Comparison of ENCODE assay signal across 11 cellular contexts in genomic region chr2:157743051-157743450, GRCh38.
DNase-seq lines count a peak whose midpoint lies in the region; ATAC-seq and TF ChIP-seq lines count a peak whose summit lies in the region.
"Had no signal": no experiment of that assay in that cellular context is flagged by ENCODE, and none has a peak within 500 bp of the region (broad histone marks: within the 10 kb centered on the region; RNA-seq: fewer than 3 reads in every experiment).

No MANE protein-coding gene starts in this region.

- intact Hi-C loops in mammary epithelial cell (cut with micrococcal nuclease) (no loop called here), MCF 10A (cut with micrococcal nuclease) (no loop called here)

- no peak overlapping the region for H3K4me2 ChIP-seq in mammary epithelial cell (ENCODE audit: insufficient read depth, low read depth, low read length)

- no peak overlapping the region for H3K9ac ChIP-seq in mammary epithelial cell (ENCODE audit: insufficient read depth, low read length)

- no peaks in the 10 kb centered on the region for H4K20me1 ChIP-seq in mammary epithelial cell (ENCODE audit: insufficient read depth, low read length)

- no TSS peak for BruUV-seq in mammary epithelial cell (replicated peaks; lab: Mats Ljungman, UMichigan)
- BruUV-seq in MCF 10A (replicated peaks; lab: Mats Ljungman, UMichigan): no TSS peak

- H3K4me1 Mint-ChIP-seq in MCF 10A (ENCODE audit: insufficient read depth, unreplicated experiment): peaks cover 6% of the 10 kb centered on the region
- peaks cover 32% of the 10 kb centered on the region for H3K4me1 Mint-ChIP-seq in stimulated activated naive CD8-positive, alpha-beta T cell treated with anti-CD3 and anti-CD28 coated beads, Interleukin-15, Interleukin-2, amounts not matched to agents 100 ng/mL and 50 ng/mL, for 24 hours (ENCODE audit: low read depth)

- dilution Hi-C loops in mammary epithelial cell (cut with HindIII; ENCODE audit: low sequenced_read_pairs): no loop called here

- H3K27me3 Mint-ChIP-seq in MCF 10A (ENCODE audit: insufficient read depth, unreplicated experiment): no peaks in the 10 kb centered on the region
- H3K27me3 Mint-ChIP-seq in stimulated activated naive CD8-positive, alpha-beta T cell treated with anti-CD3 and anti-CD28 coated beads, Interleukin-15, Interleukin-2, amounts not matched to agents 100 ng/mL and 50 ng/mL, for 24 hours: no peaks in the 10 kb centered on the region

- TF ChIP-seq CTCF in mammary epithelial cell (conservative IDR thresholded peaks at IDR 0.05 in 1 of 2, IDR thresholded peaks at IDR 0.05 in 1 of 2; ENCODE audit: extremely low read depth in 1 of 2, insufficient read depth in 1 of 2, low read depth in 1 of 2, low read length in 2 of 2) (no peak), MCF 10A (IDR thresholded peaks at IDR 0.05; ENCODE audit: unreplicated experiment) (no peak)

- H3K27ac ChIP-seq in mammary epithelial cell (ENCODE audit: insufficient read depth, low read depth, low read length): no peak overlapping the region
- H3K27ac ChIP-seq: ascending aorta had no signal

- H3K79me2 ChIP-seq in mammary epithelial cell (ENCODE audit: insufficient read depth, low read length): no peaks in the 10 kb centered on the region

- H3K27ac Mint-ChIP-seq in MCF 10A (ENCODE audit: low read depth, unreplicated experiment): no peak overlapping the region
- no peak overlapping the region for H3K27ac Mint-ChIP-seq in stimulated activated naive CD8-positive, alpha-beta T cell treated with anti-CD3 and anti-CD28 coated beads, Interleukin-15, Interleukin-2, amounts not matched to agents 100 ng/mL and 50 ng/mL, for 24 hours

- H2AFZ ChIP-seq in mammary epithelial cell (ENCODE audit: low read depth, low read length): no peak overlapping the region

- peak; percentile 65 for ATAC-seq in HG02588 (IDR thresholded peaks at IDR 0.05; ENCODE audit: unreplicated experiment)
- peak; percentile 90 for ATAC-seq in HG03442 (IDR thresholded peaks at IDR 0.05; ENCODE audit: unreplicated experiment)

- H3K4me3 ChIP-seq in mammary epithelial cell (replicated peaks in 1 of 3; ENCODE audit: insufficient read depth in 1 of 3, low read depth in 2 of 3, low read length in 3 of 3): no peak overlapping the region
- H3K4me3 ChIP-seq: ascending aorta had no signal

- H3K4me1 ChIP-seq in mammary epithelial cell (ENCODE audit: insufficient read depth, low read length): no peaks in the 10 kb centered on the region
- H3K4me1 ChIP-seq: ascending aorta had no signal

- no peak overlapping the region for H3K4me3 Mint-ChIP-seq in MCF 10A (ENCODE audit: unreplicated experiment)
- H3K4me3 Mint-ChIP-seq in stimulated activated naive CD8-positive, alpha-beta T cell treated with anti-CD3 and anti-CD28 coated beads, Interleukin-15, Interleukin-2, amounts not matched to agents 100 ng/mL and 50 ng/mL, for 24 hours: peak overlapping the region; percentile 4

- POLR2A ChIA-PET in MCF 10A (lab: Yijun Ruan, JAX): interaction anchor here (0.8 kb wide), 1 partner anchor 473 kb away, joined by 3 read pairs; no protein-coding TSS in a partner anchor

- 92% methylated on average over 2 of the region's 2 CpGs for WGBS in mammary epithelial cell (ENCODE audit: low coverage, missing lambda C conversion rate)

- H3K36me3 ChIP-seq in mammary epithelial cell (ENCODE audit: insufficient read depth, low read length): no peaks in the 10 kb centered on the region

- H3K9me3 ChIP-seq in mammary epithelial cell (replicated peaks; ENCODE audit: insufficient read depth, low read length): no peaks in the 10 kb centered on the region
- H3K9me3 ChIP-seq: ascending aorta had no signal

- in situ Hi-C loops in mammary epithelial cell (cut with MboI; ENCODE audit: low sequenced_read_pairs in 2 of 2): no loop called here

- CTCF ChIA-PET in mammary epithelial cell (lab: Charles Lee; ENCODE audit: low non-redundant PET): no interaction called here
- CTCF ChIA-PET in MCF 10A (lab: Yijun Ruan, JAX): interaction anchor here (0.7 kb wide), 1 partner anchor 9 kb away, joined by 3 read pairs; no protein-coding TSS in a partner anchor

- H3K27me3 ChIP-seq in mammary epithelial cell (ENCODE audit: insufficient read depth, low read length): no peaks in the 10 kb centered on the region
- H3K27me3 ChIP-seq: ascending aorta had no signal

- H3K36me3 Mint-ChIP-seq in MCF 10A (ENCODE audit: insufficient read depth, unreplicated experiment): peaks cover 37% of the 10 kb centered on the region
- peaks cover 23% of the 10 kb centered on the region for H3K36me3 Mint-ChIP-seq in stimulated activated naive CD8-positive, alpha-beta T cell treated with anti-CD3 and anti-CD28 coated beads, Interleukin-15, Interleukin-2, amounts not matched to agents 100 ng/mL and 50 ng/mL, for 24 hours (ENCODE audit: low read depth)

- H3K9me3 Mint-ChIP-seq in MCF 10A (ENCODE audit: unreplicated experiment): no peaks in the 10 kb centered on the region
- no peaks in the 10 kb centered on the region for H3K9me3 Mint-ChIP-seq in stimulated activated naive CD8-positive, alpha-beta T cell treated with anti-CD3 and anti-CD28 coated beads, Interleukin-15, Interleukin-2, amounts not matched to agents 100 ng/mL and 50 ng/mL, for 24 hours

- DNase-seq in mammary epithelial cell (peak; percentile 63), MCF 10A (ENCODE audit: unreplicated experiment) (no peak), SHP77 treated with DMSO at 0.1 percent for 48 hours (lab: John Stamatoyannopoulos, UW) (no peak), SKM-1 treated with dmso at 0.1 percent for 144 hours (lab: John Stamatoyannopoulos, UW; ENCODE audit: unreplicated experiment) (no peak), cortex of kidney (lab: John Stamatoyannopoulos, UW) (no peak)
- DNase-seq: activated CD4-positive, alpha-beta T cell treated with anti-CD3 and anti-CD28 coated beads, Interleukin-2, amount 50 U/mL, for 1 hour; NCI-H2227 treated with DMSO at 0.1 percent for 48 hours had no signal
